Comparison of ENCODE assay signal across 1 cellular context in genomic region chr2:112345030-112346027, GRCh38.
TF ChIP-seq lines count a peak whose summit lies in the region.

No MANE protein-coding gene starts in this region.

TF ChIP-seq in GM23338, 12 proteins besides CTCF, POLR2A, EP300 and RAD21 (continued from another document):
- TF ChIP-seq, protein P1, sequence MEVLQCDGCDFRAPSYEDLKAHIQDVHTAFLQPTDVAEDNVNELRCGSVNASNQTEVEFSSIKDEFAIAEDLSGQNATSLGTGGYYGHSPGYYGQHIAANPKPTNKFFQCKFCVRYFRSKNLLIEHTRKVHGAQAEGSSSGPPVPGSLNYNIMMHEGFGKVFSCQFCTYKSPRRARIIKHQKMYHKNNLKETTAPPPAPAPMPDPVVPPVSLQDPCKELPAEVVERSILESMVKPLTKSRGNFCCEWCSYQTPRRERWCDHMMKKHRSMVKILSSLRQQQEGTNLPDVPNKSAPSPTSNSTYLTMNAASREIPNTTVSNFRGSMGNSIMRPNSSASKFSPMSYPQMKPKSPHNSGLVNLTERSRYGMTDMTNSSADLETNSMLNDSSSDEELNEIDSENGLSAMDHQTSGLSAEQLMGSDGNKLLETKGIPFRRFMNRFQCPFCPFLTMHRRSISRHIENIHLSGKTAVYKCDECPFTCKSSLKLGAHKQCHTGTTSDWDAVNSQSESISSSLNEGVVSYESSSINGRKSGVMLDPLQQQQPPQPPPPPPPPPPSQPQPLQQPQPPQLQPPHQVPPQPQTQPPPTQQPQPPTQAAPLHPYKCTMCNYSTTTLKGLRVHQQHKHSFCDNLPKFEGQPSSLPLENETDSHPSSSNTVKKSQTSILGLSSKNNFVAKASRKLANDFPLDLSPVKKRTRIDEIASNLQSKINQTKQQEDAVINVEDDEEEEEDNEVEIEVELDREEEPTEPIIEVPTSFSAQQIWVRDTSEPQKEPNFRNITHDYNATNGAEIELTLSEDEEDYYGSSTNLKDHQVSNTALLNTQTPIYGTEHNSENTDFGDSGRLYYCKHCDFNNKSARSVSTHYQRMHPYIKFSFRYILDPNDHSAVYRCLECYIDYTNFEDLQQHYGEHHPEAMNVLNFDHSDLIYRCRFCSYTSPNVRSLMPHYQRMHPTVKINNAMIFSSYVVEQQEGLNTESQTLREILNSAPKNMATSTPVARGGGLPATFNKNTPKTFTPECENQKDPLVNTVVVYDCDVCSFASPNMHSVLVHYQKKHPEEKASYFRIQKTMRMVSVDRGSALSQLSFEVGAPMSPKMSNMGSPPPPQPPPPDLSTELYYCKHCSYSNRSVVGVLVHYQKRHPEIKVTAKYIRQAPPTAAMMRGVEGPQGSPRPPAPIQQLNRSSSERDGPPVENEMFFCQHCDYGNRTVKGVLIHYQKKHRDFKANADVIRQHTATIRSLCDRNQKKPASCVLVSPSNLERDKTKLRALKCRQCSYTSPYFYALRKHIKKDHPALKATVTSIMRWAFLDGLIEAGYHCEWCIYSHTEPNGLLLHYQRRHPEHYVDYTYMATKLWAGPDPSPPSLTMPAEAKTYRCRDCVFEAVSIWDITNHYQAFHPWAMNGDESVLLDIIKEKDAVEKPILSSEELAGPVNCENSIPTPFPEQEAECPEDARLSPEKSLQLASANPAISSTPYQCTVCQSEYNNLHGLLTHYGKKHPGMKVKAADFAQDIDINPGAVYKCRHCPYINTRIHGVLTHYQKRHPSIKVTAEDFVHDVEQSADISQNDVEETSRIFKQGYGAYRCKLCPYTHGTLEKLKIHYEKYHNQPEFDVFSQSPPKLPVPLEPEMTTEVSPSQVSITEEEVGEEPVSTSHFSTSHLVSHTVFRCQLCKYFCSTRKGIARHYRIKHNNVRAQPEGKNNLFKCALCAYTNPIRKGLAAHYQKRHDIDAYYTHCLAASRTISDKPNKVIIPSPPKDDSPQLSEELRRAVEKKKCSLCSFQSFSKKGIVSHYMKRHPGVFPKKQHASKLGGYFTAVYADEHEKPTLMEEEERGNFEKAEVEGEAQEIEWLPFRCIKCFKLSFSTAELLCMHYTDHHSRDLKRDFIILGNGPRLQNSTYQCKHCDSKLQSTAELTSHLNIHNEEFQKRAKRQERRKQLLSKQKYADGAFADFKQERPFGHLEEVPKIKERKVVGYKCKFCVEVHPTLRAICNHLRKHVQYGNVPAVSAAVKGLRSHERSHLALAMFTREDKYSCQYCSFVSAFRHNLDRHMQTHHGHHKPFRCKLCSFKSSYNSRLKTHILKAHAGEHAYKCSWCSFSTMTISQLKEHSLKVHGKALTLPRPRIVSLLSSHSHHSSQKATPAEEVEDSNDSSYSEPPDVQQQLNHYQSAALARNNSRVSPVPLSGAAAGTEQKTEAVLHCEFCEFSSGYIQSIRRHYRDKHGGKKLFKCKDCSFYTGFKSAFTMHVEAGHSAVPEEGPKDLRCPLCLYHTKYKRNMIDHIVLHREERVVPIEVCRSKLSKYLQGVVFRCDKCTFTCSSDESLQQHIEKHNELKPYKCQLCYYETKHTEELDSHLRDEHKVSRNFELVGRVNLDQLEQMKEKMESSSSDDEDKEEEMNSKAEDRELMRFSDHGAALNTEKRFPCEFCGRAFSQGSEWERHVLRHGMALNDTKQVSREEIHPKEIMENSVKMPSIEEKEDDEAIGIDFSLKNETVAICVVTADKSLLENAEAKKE (CRISPR knock-in tag; IDR thresholded peaks at IDR 0.05): no peak
- TF ChIP-seq JUNB (IDR thresholded peaks at IDR 0.05; ENCODE audit: unreplicated experiment): no peak
TF ChIP-seq in GM23338: peak in this region for 0.
